In genomic region chr6:3922619-3923018, GRCh38 we compare ENCODE assay signal across 4 cellular contexts.
A peak's percentile ranks its signal among the peaks of the same experiment; 100 is the strongest.
TF ChIP-seq lines count a peak whose summit lies in the region.

No MANE protein-coding gene starts in this region.

TF ChIP-seq in A549, 52 proteins besides CTCF, POLR2A, EP300 and RAD21:
- peak; percentile 66 for TF ChIP-seq MAFK (IDR thresholded peaks at IDR 0.05; ENCODE audit: partially characterized antibody)
TF ChIP-seq in A549: peak in this region for 1; not testable (repeated sequence) for 51.

TF ChIP-seq in K562, 482 proteins besides CTCF, POLR2A, EP300 and RAD21:
- TF ChIP-seq C11orf30 (IDR thresholded peaks at IDR 0.05; ENCODE audit: low read depth), result peak; percentile 77
- TF ChIP-seq ZNF316 (IDR thresholded peaks at IDR 0.05), result peak; percentile 80
- peak; percentile 51; the same call in 1 of the 2 replicates for TF ChIP-seq MAFG (tag; conservative IDR thresholded peaks at IDR 0.05)

TF ChIP-seq in H1, 55 proteins besides CTCF, POLR2A, EP300 and RAD21:
- 0 out of 2 replicates have a peak, but pooled peaks have one; percentile 28 for TF ChIP-seq MAFK (IDR thresholded peaks at IDR 0.05; ENCODE audit: low read depth, low read length)

TF ChIP-seq in HepG2, 621 proteins besides CTCF, POLR2A, EP300 and RAD21:
- TF ChIP-seq MAFK (conservative IDR thresholded peaks at IDR 0.05 in 1 of 2, IDR thresholded peaks at IDR 0.05 in 1 of 2; ENCODE audit: low read length in 2 of 2) (peak in 1 of 2 experiments; percentile 67; a peak in 2 of 4 replicates), MAFF (IDR thresholded peaks at IDR 0.05; ENCODE audit: low read depth, low read length) (peak; percentile 27; the same call in 1 of the 2 replicates)
